Comparison of ENCODE assay signal across 16 cellular contexts in genomic region chr17:71447644-71448043, GRCh38.
DNase-seq lines count a peak whose midpoint lies in the region; ATAC-seq and TF ChIP-seq lines count a peak whose summit lies in the region.
"Had no signal": no experiment of that assay in that cellular context is flagged by ENCODE, and none has a peak within 500 bp of the region (broad histone marks: within the 10 kb centered on the region; RNA-seq: fewer than 3 reads in every experiment).

No MANE protein-coding gene starts in this region.

- peak overlapping the region; percentile 21; the same call in 1 of the 2 replicates for H2AFZ ChIP-seq in OCI-LY7 (ENCODE audit: low read length)
- H2AFZ ChIP-seq: GM23248 had no signal

- H3K4me2 ChIP-seq in OCI-LY7 (ENCODE audit: low read length) = no peak overlapping the region

- no TSS peak for BruUV-seq in OCI-LY7 (replicated peaks; lab: Mats Ljungman, UMichigan)

- H3K4me1 ChIP-seq in OCI-LY7 (ENCODE audit: insufficient read depth, low read length, poor library complexity, severe bottlenecking) = peaks cover 5% of the 10 kb centered on the region
- H3K4me1 ChIP-seq in foreskin keratinocyte = peaks cover 9% of the 10 kb centered on the region

- TF ChIP-seq CTCF in OCI-LY7 (conservative IDR thresholded peaks at IDR 0.05; ENCODE audit: low read length) (no peak), foreskin keratinocyte (conservative IDR thresholded peaks at IDR 0.05) (no peak)

- no peaks in the 10 kb centered on the region for H3K79me2 ChIP-seq in OCI-LY7 (ENCODE audit: insufficient read depth, low read depth, low read length)

- no peaks in the 10 kb centered on the region for H3K9me3 ChIP-seq in OCI-LY7 (ENCODE audit: low read length)

- intact Hi-C loops in OCI-LY7 (cut with micrococcal nuclease; ENCODE audit: unreplicated experiment) = no loop called here

- H3K27me3 ChIP-seq in foreskin keratinocyte = no peaks in the 10 kb centered on the region

- H3K9me2 ChIP-seq in OCI-LY7 (ENCODE audit: insufficient read depth, low read length) = no peaks in the 10 kb centered on the region

- H3K36me3 ChIP-seq in OCI-LY7 (ENCODE audit: insufficient read depth, low read length) = no peaks in the 10 kb centered on the region

- DNase-seq in NCI-H1436 treated with DMSO at 0.1 percent for 48 hours (lab: John Stamatoyannopoulos, UW) (peak; percentile 69), OCI-LY7 (ENCODE audit: low spot score) (no peak), foreskin keratinocyte (peak in 1 of 2 donors; percentile 56), NCI-H1694 (lab: John Stamatoyannopoulos, UW) (no peak)
- DNase-seq in stimulated activated CD4-positive, alpha-beta T cell treated with anti-CD3 and anti-CD28 coated beads, Interleukin-4, amount 100 ng/mL, for 1 hour = no peak
- DNase-seq: C1 segment of cervical spinal cord; Calu3; CD4-positive, alpha-beta memory T cell; COR-L47; DMS53; DMS79 treated with DMSO at 0.1 percent for 48 hours; GF-D8; GM23248; H7; HCEC 1CT had no signal

- H3K27ac ChIP-seq in OCI-LY7 (ENCODE audit: low read depth, low read length, poor library complexity, severe bottlenecking) (no peak overlapping the region), foreskin keratinocyte (no peak overlapping the region)
- H3K27ac ChIP-seq: GM23248 had no signal

- no peak overlapping the region for H3K4me3 ChIP-seq in OCI-LY7 (ENCODE audit: low read depth, low read length, poor library complexity, severe bottlenecking)
- H3K4me3 ChIP-seq: GM23248 had no signal

- POLR2A ChIA-PET in OCI-LY7 (lab: Charles Lee) = interaction anchor here (0.6 kb wide), 1 partner anchor 1001 kb away, joined by 3 read pairs; no protein-coding TSS in a partner anchor

- no peaks in the 10 kb centered on the region for H4K20me1 ChIP-seq in OCI-LY7 (ENCODE audit: insufficient read depth, low read length)

- CTCF ChIA-PET in OCI-LY7 (lab: Charles Lee; ENCODE audit: unreplicated experiment) = no interaction called here

- ATAC-seq in foreskin keratinocyte = peak; percentile 41
- ATAC-seq in HG03378 (IDR thresholded peaks at IDR 0.05; ENCODE audit: unreplicated experiment) = no peak
